Comparison of ENCODE assay signal across 16 cellular contexts in genomic region chr20:41158082-41158625, GRCh38. TPM values are rescaled to one million over a fixed set of nuclear protein-coding genes. Genes with fewer than 3 reads are reported as not detected.
DNase-seq lines count a peak whose midpoint lies in the region; ATAC-seq lines count a peak whose summit lies in the region.
"Had no signal": no experiment of that assay in that cellular context is flagged by ENCODE, and none has a peak within 500 bp of the region (broad histone marks: within the 10 kb centered on the region; RNA-seq: fewer than 3 reads in every experiment).

No MANE protein-coding gene starts in this region.

- peak overlapping the region; percentile 75 for H3K4me3 Mint-ChIP-seq in activated CD4-positive, alpha-beta T cell treated with anti-CD3 and anti-CD28 coated beads for 36 hours
- peak overlapping the region; percentile 91 for H3K4me3 Mint-ChIP-seq in T-helper 17 cell
- H3K4me3 Mint-ChIP-seq in stimulated activated naive B cell treated with anti-CD40 and anti-IgM and Interleukin-4, amounts not matched to agents 10 μg/mL and 1 μg/mL and 100 μg/mL, for 72 hours, result peak overlapping the region in 1 of 2 donors; percentile 31

- H3K27ac ChIP-seq in epithelial cell of prostate, result peak overlapping the region; percentile 50

- POLR2A ChIA-PET in activated CD4-positive, alpha-beta T cell treated with anti-CD3 and anti-CD28 coated beads for 36 hours (lab: Charles Lee), result interaction anchor here (0.6 to 3.4 kb wide), 6 partner anchors 9 to 40 kb away, joined by 3 to 19 read pairs (median 6); no protein-coding TSS in a partner anchor

- ATAC-seq in activated CD4-positive, alpha-beta T cell treated with anti-CD3 and anti-CD28 coated beads for 36 hours, result no peak
- ATAC-seq in T-helper 17 cell (no peak), GM19023 (IDR thresholded peaks at IDR 0.05; ENCODE audit: unreplicated experiment) (no peak)
- ATAC-seq in stimulated activated naive B cell treated with anti-CD40 and anti-IgM and Interleukin-4, amounts not matched to agents 10 μg/mL and 1 μg/mL and 100 μg/mL, for 72 hours (replicated peaks), result no peak

- H3K27me3 Mint-ChIP-seq in activated CD4-positive, alpha-beta T cell treated with anti-CD3 and anti-CD28 coated beads for 36 hours, result no peaks in the 10 kb centered on the region
- no peaks in the 10 kb centered on the region for H3K27me3 Mint-ChIP-seq in T-helper 17 cell
- peaks cover 0 to 8% of the 10 kb centered on the region in 2 donors for H3K27me3 Mint-ChIP-seq in stimulated activated naive B cell treated with anti-CD40 and anti-IgM and Interleukin-4, amounts not matched to agents 10 μg/mL and 1 μg/mL and 100 μg/mL, for 72 hours

- H3K36me3 Mint-ChIP-seq in activated CD4-positive, alpha-beta T cell treated with anti-CD3 and anti-CD28 coated beads for 36 hours (ENCODE audit: low read depth), result peaks cover 49% of the 10 kb centered on the region
- peaks cover 11% of the 10 kb centered on the region for H3K36me3 Mint-ChIP-seq in T-helper 17 cell (ENCODE audit: low read depth)
- peaks cover 27 to 55% of the 10 kb centered on the region in 2 donors for H3K36me3 Mint-ChIP-seq in stimulated activated naive B cell treated with anti-CD40 and anti-IgM and Interleukin-4, amounts not matched to agents 10 μg/mL and 1 μg/mL and 100 μg/mL, for 72 hours

- H3K9me3 ChIP-seq in T-helper 17 cell (ENCODE audit: control insufficient read depth, low read length, poor library complexity, severe bottlenecking), result no peaks in the 10 kb centered on the region
- H3K9me3 ChIP-seq: HAP-1 had no signal

- intact Hi-C loops in activated CD4-positive, alpha-beta T cell treated with anti-CD3 and anti-CD28 coated beads for 36 hours (cut with DNase I, micrococcal nuclease), result loop anchor here in 1 of 2 experiments (5.0 kb wide), 1 partner anchor 269 kb away; no protein-coding TSS in a partner anchor

- CTCF ChIA-PET in activated CD4-positive, alpha-beta T cell treated with anti-CD3 and anti-CD28 coated beads for 36 hours (lab: Charles Lee), result interaction anchor here (0.6 to 3.8 kb wide), 14 partner anchors 9 to 182 kb away, joined by 3 to 30 read pairs (median 6); partner anchors contain the start of gene LPIN3

- no peak for DNase-seq in activated CD4-positive, alpha-beta T cell treated with anti-CD3 and anti-CD28 coated beads for 36 hours
- DNase-seq in activated CD4-positive, alpha-beta T cell treated with anti-CD3 and anti-CD28 coated beads, Interleukin-2, amount 50 U/mL, for 48 hours, result no peak
- no peak for DNase-seq in T-helper 17 cell
- DNase-seq in epithelial cell of prostate (ENCODE audit: low read depth, low spot score), result no peak
- DNase-seq in stimulated activated naive B cell treated with anti-CD40 and anti-IgM and Interleukin-4, amounts not matched to agents 10 μg/mL and 1 μg/mL and 100 μg/mL, for 72 hours, result no peak
- DNase-seq in kidney tubule cell (ENCODE audit: low spot score), result no peak
- DNase-seq in NAMALWA (ENCODE audit: low spot score), result no peak
- DNase-seq: 8988T; activated CD4-positive, CD25-positive, alpha-beta regulatory T cell treated with anti-CD3 and anti-CD28 coated beads, Interleukin-2, amount 50 U/mL, for 72 hours; effector CD8-positive, alpha-beta T cell; mesenchymal stem cell; NCI-H1436 treated with DMSO at 0.1 percent for 48 hours; NCI-H774; posterior cingulate gyrus had no signal

- no peaks in the 10 kb centered on the region for H3K9me3 Mint-ChIP-seq in activated CD4-positive, alpha-beta T cell treated with anti-CD3 and anti-CD28 coated beads for 36 hours (ENCODE audit: low read depth)
- H3K9me3 Mint-ChIP-seq in stimulated activated naive B cell treated with anti-CD40 and anti-IgM and Interleukin-4, amounts not matched to agents 10 μg/mL and 1 μg/mL and 100 μg/mL, for 72 hours, result no peaks in the 10 kb centered on the region

- peak overlapping the region; percentile 98 for H3K27ac Mint-ChIP-seq in activated CD4-positive, alpha-beta T cell treated with anti-CD3 and anti-CD28 coated beads for 36 hours
- H3K27ac Mint-ChIP-seq in T-helper 17 cell, result peak overlapping the region; percentile 96
- peak overlapping the region; percentile 75 for H3K27ac Mint-ChIP-seq in stimulated activated naive B cell treated with anti-CD40 and anti-IgM and Interleukin-4, amounts not matched to agents 10 μg/mL and 1 μg/mL and 100 μg/mL, for 72 hours

- peaks cover 83% of the 10 kb centered on the region for H3K4me1 Mint-ChIP-seq in activated CD4-positive, alpha-beta T cell treated with anti-CD3 and anti-CD28 coated beads for 36 hours
- H3K4me1 Mint-ChIP-seq in T-helper 17 cell, result peaks cover 84% of the 10 kb centered on the region
- peaks cover 42 to 59% of the 10 kb centered on the region in 2 donors for H3K4me1 Mint-ChIP-seq in stimulated activated naive B cell treated with anti-CD40 and anti-IgM and Interleukin-4, amounts not matched to agents 10 μg/mL and 1 μg/mL and 100 μg/mL, for 72 hours

RNA-seq across cellular contexts. Expression of gene PLCG1, which starts 20.8 kb away (rescaled TPM):
- total RNA-seq in activated CD4-positive, alpha-beta T cell treated with anti-CD3 and anti-CD28 coated beads for 36 hours, result 100 to 1,000 TPM; 185 to 230 TPM
- 100 to 1,000 TPM; 420 to 428 TPM for total RNA-seq in T-helper 17 cell
